In genomic region chr7:53350241-53350640, GRCh38 we compare ENCODE assay signal across 10 cellular contexts.
A peak's percentile ranks its signal among the peaks of the same experiment; 100 is the strongest.
DNase-seq lines count a peak whose midpoint lies in the region; ATAC-seq, FAIRE-seq and TF ChIP-seq lines count a peak whose summit lies in the region.
"Had no signal": no experiment of that assay in that cellular context is flagged by ENCODE, and none has a peak within 500 bp of the region (broad histone marks: within the 10 kb centered on the region; RNA-seq: fewer than 3 reads in every experiment).

No MANE protein-coding gene starts in this region.

- H3K36me3 Mint-ChIP-seq in activated T-cell treated with anti-CD3 and anti-CD28 coated beads, Interleukin-2, amount 50 U/mL, for 72 hours (ENCODE audit: insufficient read depth in 2 of 2): no peaks in the 10 kb centered on the region
- peaks cover 1% of the 10 kb centered on the region for H3K36me3 Mint-ChIP-seq in endodermal cell (ENCODE audit: low read depth)
- H3K36me3 Mint-ChIP-seq in stimulated activated memory B cell treated with anti-CD40 and anti-IgM and Interleukin-4, amounts not matched to agents 10 μg/mL and 1 μg/mL and 100 μg/mL, for 72 hours: no peaks in the 10 kb centered on the region

- no peaks in the 10 kb centered on the region for H3K4me1 Mint-ChIP-seq in activated T-cell treated with anti-CD3 and anti-CD28 coated beads, Interleukin-2, amount 50 U/mL, for 72 hours (ENCODE audit: low read depth)
- no peaks in the 10 kb centered on the region for H3K4me1 Mint-ChIP-seq in endodermal cell
- no peaks in the 10 kb centered on the region for H3K4me1 Mint-ChIP-seq in stimulated activated memory B cell treated with anti-CD40 and anti-IgM and Interleukin-4, amounts not matched to agents 10 μg/mL and 1 μg/mL and 100 μg/mL, for 72 hours

- H3K4me1 ChIP-seq in endodermal cell (ENCODE audit: control insufficient read depth, insufficient read depth, low read length): no peaks in the 10 kb centered on the region

- no peak for FAIRE-seq in GM12892 (lab: Jason Lieb, UNC)

- H3K9me3 Mint-ChIP-seq in activated T-cell treated with anti-CD3 and anti-CD28 coated beads, Interleukin-2, amount 50 U/mL, for 72 hours: peaks cover 6 to 7% of the 10 kb centered on the region in 2 donors
- peaks cover 12% of the 10 kb centered on the region for H3K9me3 Mint-ChIP-seq in endodermal cell
- peaks cover 3% of the 10 kb centered on the region for H3K9me3 Mint-ChIP-seq in stimulated activated memory B cell treated with anti-CD40 and anti-IgM and Interleukin-4, amounts not matched to agents 10 μg/mL and 1 μg/mL and 100 μg/mL, for 72 hours

- no peaks in the 10 kb centered on the region for H3K27me3 Mint-ChIP-seq in activated T-cell treated with anti-CD3 and anti-CD28 coated beads, Interleukin-2, amount 50 U/mL, for 72 hours (ENCODE audit: low read depth)
- no peaks in the 10 kb centered on the region for H3K27me3 Mint-ChIP-seq in endodermal cell (ENCODE audit: insufficient read depth)
- no peaks in the 10 kb centered on the region for H3K27me3 Mint-ChIP-seq in stimulated activated memory B cell treated with anti-CD40 and anti-IgM and Interleukin-4, amounts not matched to agents 10 μg/mL and 1 μg/mL and 100 μg/mL, for 72 hours

- no peak overlapping the region for H3K27ac ChIP-seq in endodermal cell (ENCODE audit: low read depth, low read length)

- peak; percentile 2 for DNase-seq in activated T-cell treated with anti-CD3 and anti-CD28 coated beads, Interleukin-2, amount 50 U/mL, for 72 hours
- DNase-seq in activated T-cell treated with anti-CD3 and anti-CD28 coated beads for 4 hours (no peak), NCI-H69 (lab: John Stamatoyannopoulos, UW) (peak; percentile 28), endodermal cell (peak; percentile 93), NCI-H345 treated with DMSO at 0.1 percent for 48 hours (lab: John Stamatoyannopoulos, UW; ENCODE audit: unreplicated experiment) (no peak), GM12892 (ENCODE audit: insufficient read length) (no peak)
- DNase-seq in stimulated activated CD8-positive, alpha-beta memory T cell treated with anti-CD3 and anti-CD28 coated beads, Interleukin-4, amount 100 ng/mL, for 48 hours: peak; percentile 33
- DNase-seq: activated T-cell treated with anti-CD3 and anti-CD28 coated beads, Interleukin-2, amount 50 U/mL, for 1 hour; DMS153 had no signal

- peak; percentile 92 for TF ChIP-seq CTCF in endodermal cell (conservative IDR thresholded peaks at IDR 0.05)

- no peak overlapping the region for H3K4me3 Mint-ChIP-seq in activated T-cell treated with anti-CD3 and anti-CD28 coated beads, Interleukin-2, amount 50 U/mL, for 72 hours
- H3K4me3 Mint-ChIP-seq in endodermal cell: no peak overlapping the region
- H3K4me3 Mint-ChIP-seq in stimulated activated memory B cell treated with anti-CD40 and anti-IgM and Interleukin-4, amounts not matched to agents 10 μg/mL and 1 μg/mL and 100 μg/mL, for 72 hours: no peak overlapping the region

- H3K27me3 ChIP-seq in endodermal cell (ENCODE audit: control insufficient read depth, insufficient read depth, low read length, poor library complexity, severe bottlenecking): no peaks in the 10 kb centered on the region

- ATAC-seq in activated T-cell treated with anti-CD3 and anti-CD28 coated beads, Interleukin-2, amount 50 U/mL, for 72 hours (replicated peaks in 1 of 2): no peak
- ATAC-seq in stimulated activated memory B cell treated with anti-CD40 and anti-IgM and Interleukin-4, amounts not matched to agents 10 μg/mL and 1 μg/mL and 100 μg/mL, for 72 hours: no peak

- H3K9me3 ChIP-seq in endodermal cell (ENCODE audit: control insufficient read depth, low read length): peaks cover 9% of the 10 kb centered on the region

- TF ChIP-seq POLR2A in GM12892 (IDR thresholded peaks at IDR 0.05; ENCODE audit: low read depth, low read length): no peak

- no peak overlapping the region for H3K27ac Mint-ChIP-seq in activated T-cell treated with anti-CD3 and anti-CD28 coated beads, Interleukin-2, amount 50 U/mL, for 72 hours
- H3K27ac Mint-ChIP-seq in endodermal cell: no peak overlapping the region
- H3K27ac Mint-ChIP-seq in stimulated activated memory B cell treated with anti-CD40 and anti-IgM and Interleukin-4, amounts not matched to agents 10 μg/mL and 1 μg/mL and 100 μg/mL, for 72 hours: no peak overlapping the region

- no peak overlapping the region for H3K4me3 ChIP-seq in endodermal cell (ENCODE audit: low read length)

- WGBS in endodermal cell (ENCODE audit: insufficient coverage in 1 of 2, insufficient read length in 1 of 2), 2 experiments: 26 to 80% methylated on average over 1 to 2 of the region's 2 CpGs

- H3K36me3 ChIP-seq in endodermal cell (ENCODE audit: control insufficient read depth, insufficient read depth, low read length): no peaks in the 10 kb centered on the region

- no peak overlapping the region for H3K9ac ChIP-seq in endodermal cell (ENCODE audit: extremely low read depth, low read length, poor library complexity, severe bottlenecking)

Comparison
In these comparisons a context has a peak if more than half of its experiments do, and no peak if none do; other contexts are left out.
1. DNase-seq: peak in activated T-cell treated with anti-CD3 and anti-CD28 coated beads, Interleukin-2, amount 50 U/mL, for 72 hours (2 of 2), NCI-H69 (single experiment), endodermal cell (single experiment) and stimulated activated CD8-positive, alpha-beta memory T cell treated with anti-CD3 and anti-CD28 coated beads, Interleukin-4, amount 100 ng/mL, for 48 hours (single experiment); none in activated T-cell treated with anti-CD3 and anti-CD28 coated beads for 4 hours (single experiment), NCI-H345 treated with DMSO at 0.1 percent for 48 hours (single experiment) and GM12892 (single experiment).